ENCODE assay signal across 25 cellular contexts in genomic region chr9:23162789-23163188, GRCh38.
"Had no signal": no experiment of that assay in that cellular context is flagged by ENCODE, and none has a peak within 500 bp of the region (broad histone marks: within the 10 kb centered on the region; RNA-seq: fewer than 3 reads in every experiment).

No MANE protein-coding gene starts in this region.

- H3K4me3 ChIP-seq: colonic mucosa, esophagus squamous epithelium, gastrocnemius medialis, hepatocyte, left lung, lower lobe of right lung, mucosa of descending colon had no signal

- H3K27me3 ChIP-seq: colonic mucosa, esophagus squamous epithelium, gastrocnemius medialis, hepatocyte, left lung had no signal

- H2AFZ ChIP-seq: hepatocyte had no signal

- DNase-seq: colonic mucosa; cortex of kidney; effector CD8-positive, alpha-beta T cell; effector memory CD8-positive, alpha-beta T cell; endodermal cell; erythroblast; esophagus squamous epithelium; foreskin fibroblast; foreskin melanocyte; gastrocnemius medialis; glutamatergic neuron; hypothalamus; immature natural killer cell; islet precursor cell; kidney; kidney glomerular epithelial cell; left colon; left lung; left ventricle myocardium superior; lower lobe of right lung; mesenchymal stem cell; mucosa of descending colon; naive B cell had no signal

- H3K27ac ChIP-seq: colonic mucosa, epithelial cell of prostate, esophagus squamous epithelium, gastrocnemius medialis, hepatocyte, left lung, lower lobe of right lung had no signal

- H3K36me3 ChIP-seq: colonic mucosa, esophagus squamous epithelium, gastrocnemius medialis, left lung, lower lobe of right lung had no signal

- H3K9me3 ChIP-seq: colonic mucosa, esophagus squamous epithelium, gastrocnemius medialis, lower lobe of right lung, mucosa of descending colon had no signal

- H3K4me1 ChIP-seq: colonic mucosa, esophagus squamous epithelium, gastrocnemius medialis, left lung, lower lobe of right lung had no signal

- H3K4me2 ChIP-seq: hepatocyte had no signal
